ENCODE assay signal across 1 cellular context in genomic region chr14:91257328-91258020, GRCh38.
TF ChIP-seq lines count a peak whose summit lies in the region.

No MANE protein-coding gene starts in this region.

TF ChIP-seq in SK-N-SH treated with all-trans-retinoic acid at 6 μM for 48 hours, 23 proteins besides CTCF, POLR2A, EP300 and RAD21 (continued from another document):
- TF ChIP-seq CREB5 (CRISPR knock-in tag; IDR thresholded peaks at IDR 0.05; ENCODE audit: low read depth): peak; percentile 42; the same call in 1 of the 2 replicates
